In the genomic region with DNA sequence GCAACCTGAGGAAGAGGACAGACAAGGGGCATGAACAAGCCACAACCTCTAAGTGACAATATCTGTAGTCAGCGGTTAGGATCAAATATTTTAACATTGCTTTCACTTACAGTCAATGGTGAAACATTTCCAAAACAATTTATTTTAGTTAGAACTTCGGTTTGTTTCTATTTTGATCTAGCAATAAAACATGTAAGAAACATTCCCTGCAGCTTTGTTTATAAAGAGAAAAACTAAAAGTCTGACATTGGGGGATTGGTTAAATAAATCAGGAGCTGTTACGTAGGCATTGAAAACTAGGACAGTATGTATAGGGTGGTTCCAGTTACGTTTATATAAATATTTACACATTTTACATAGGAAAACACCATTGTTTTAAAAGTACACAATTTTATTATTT, we compare ENCODE assay signal across 14 cellular contexts. TPM values are rescaled to one million over a fixed set of nuclear protein-coding genes. Genes with fewer than 3 reads are reported as not detected.
DNase-seq lines count a peak whose midpoint lies in the region; ATAC-seq and TF ChIP-seq lines count a peak whose summit lies in the region.
"Had no signal": no experiment of that assay in that cellular context is flagged by ENCODE, and none has a peak within 500 bp of the region (broad histone marks: within the 10 kb centered on the region; RNA-seq: fewer than 3 reads in every experiment).

No MANE protein-coding gene starts in this region.

- TF ChIP-seq POLR2A in IMR-90 (IDR thresholded peaks at IDR 0.05; ENCODE audit: low read depth, low read length) = no peak

- no peak overlapping the region for H2AFZ ChIP-seq in IMR-90 (replicated peaks; ENCODE audit: low read length, poor library complexity)

- H3K23ac ChIP-seq in IMR-90 (ENCODE audit: low read depth, low read length) = no peak overlapping the region

- peaks cover 7% of the 10 kb centered on the region; the same call in 1 of the 2 replicates for H3K9me1 ChIP-seq in IMR-90 (ENCODE audit: insufficient read depth, low read length)

- peaks cover 37% of the 10 kb centered on the region for H4K20me1 ChIP-seq in IMR-90 (ENCODE audit: insufficient read depth, low read length)

- H2BK20ac ChIP-seq in IMR-90 (ENCODE audit: low read depth, low read length) = no peak overlapping the region

- TF ChIP-seq RAD21 in IMR-90 (IDR thresholded peaks at IDR 0.05; ENCODE audit: low read length) = no peak

- no peak overlapping the region for H2AK5ac ChIP-seq in IMR-90 (ENCODE audit: low read depth, low read length)

- H3K36me3 ChIP-seq in IMR-90 (ENCODE audit: control insufficient read depth, insufficient read depth, low read length) = no peaks in the 10 kb centered on the region
- H3K36me3 ChIP-seq: heart right ventricle had no signal

- H3K36me3 Mint-ChIP-seq in activated naive CD8-positive, alpha-beta T cell treated with anti-CD3 and anti-CD28 coated beads, Interleukin-2, amount 50 U/mL, for 24 hours (ENCODE audit: low read depth) = peaks cover 37% of the 10 kb centered on the region
- no peaks in the 10 kb centered on the region for H3K36me3 Mint-ChIP-seq in natural killer cell

- H3K27ac Mint-ChIP-seq in activated naive CD8-positive, alpha-beta T cell treated with anti-CD3 and anti-CD28 coated beads, Interleukin-2, amount 50 U/mL, for 24 hours = peak overlapping the region; percentile 77
- peak overlapping the region; percentile 58 to 89 for H3K27ac Mint-ChIP-seq in natural killer cell

- intact Hi-C loops in IMR-90 (cut with micrococcal nuclease) (loop anchor here (10.0 kb wide), 1 partner anchor 279 kb away; no protein-coding TSS in a partner anchor), natural killer cell (cut with micrococcal nuclease) (no loop called here)

- peaks cover 66% of the 10 kb centered on the region for H3K4me1 Mint-ChIP-seq in activated naive CD8-positive, alpha-beta T cell treated with anti-CD3 and anti-CD28 coated beads, Interleukin-2, amount 50 U/mL, for 24 hours
- peaks cover 63 to 64% of the 10 kb centered on the region in 2 donors for H3K4me1 Mint-ChIP-seq in natural killer cell

- no peaks in the 10 kb centered on the region for H3K9me3 ChIP-seq in IMR-90 (ENCODE audit: control insufficient read depth, insufficient read depth, low read length)
- H3K9me3 ChIP-seq: Caco-2, heart right ventricle had no signal

- H3K4me3 Mint-ChIP-seq in activated naive CD8-positive, alpha-beta T cell treated with anti-CD3 and anti-CD28 coated beads, Interleukin-2, amount 50 U/mL, for 24 hours = peak overlapping the region; percentile 95
- peak overlapping the region; percentile 49 for H3K4me3 Mint-ChIP-seq in natural killer cell

- no peak overlapping the region for H3K9ac ChIP-seq in IMR-90 (ENCODE audit: low read depth, low read length)

- BruUV-seq in IMR-90 (replicated peaks; lab: Mats Ljungman, UMichigan) = no TSS peak

- peaks cover 4% of the 10 kb centered on the region for H3K9me3 Mint-ChIP-seq in activated naive CD8-positive, alpha-beta T cell treated with anti-CD3 and anti-CD28 coated beads, Interleukin-2, amount 50 U/mL, for 24 hours
- H3K9me3 Mint-ChIP-seq in natural killer cell = no peaks in the 10 kb centered on the region

- no peak overlapping the region for H4K5ac ChIP-seq in IMR-90 (ENCODE audit: low read depth, low read length)

- H2BK120ac ChIP-seq in IMR-90 (ENCODE audit: low read depth, low read length) = no peak overlapping the region

- no CpG with 5 or more reads among the region's 4 CpGs for WGBS in IMR-90 (ENCODE audit: extremely low coverage in 2 of 2, insufficient read length in 1 of 2), 2 experiments

- no peak overlapping the region for H4K8ac ChIP-seq in IMR-90 (ENCODE audit: low read depth in 2 of 2, low read length in 2 of 2)

- H3K27ac ChIP-seq in IMR-90 (ENCODE audit: insufficient read depth, low read length) = no peak overlapping the region
- H3K27ac ChIP-seq: heart right ventricle, RWPE1 had no signal

- H3K27me3 ChIP-seq in IMR-90 (ENCODE audit: control insufficient read depth, insufficient read depth, low read length) = no peaks in the 10 kb centered on the region
- H3K27me3 ChIP-seq: heart right ventricle had no signal

- H3K79me1 ChIP-seq in IMR-90 (ENCODE audit: low read depth in 1 of 2, low read length in 2 of 2) = peaks cover 11 to 43% of the 10 kb centered on the region in 2 experiments; a peak in 3 of 4 replicates

- in situ Hi-C loops in IMR-90 (cut with MboI; ENCODE audit: low sequenced_read_pairs) = no loop called here

- TF ChIP-seq CTCF in AG10803 (conservative IDR thresholded peaks at IDR 0.05; ENCODE audit: low read length) (no peak), IMR-90 (conservative IDR thresholded peaks at IDR 0.05; ENCODE audit: low read depth, low read length) (no peak), natural killer cell (IDR thresholded peaks at IDR 0.05) (no peak), GM20000 (IDR thresholded peaks at IDR 0.05; ENCODE audit: extremely low read depth, missing control alignments) (no peak)

- no peak overlapping the region for H3K18ac ChIP-seq in IMR-90 (ENCODE audit: low read depth, low read length)

- ATAC-seq in IMR-90 (ENCODE audit: low read depth) (peak; percentile 3; the same call in 1 of the 2 replicates), natural killer cell (no peak), HG02981 (IDR thresholded peaks at IDR 0.05; ENCODE audit: unreplicated experiment) (no peak), GM18909 (IDR thresholded peaks at IDR 0.05; ENCODE audit: poor library complexity, unreplicated experiment) (no peak)
- ATAC-seq in activated naive CD8-positive, alpha-beta T cell treated with anti-CD3 and anti-CD28 coated beads, Interleukin-2, amount 50 U/mL, for 24 hours = no peak
- ATAC-seq: heart right ventricle had no signal

- H2BK5ac ChIP-seq in IMR-90 (ENCODE audit: low read depth, low read length, poor library complexity, severe bottlenecking) = peak overlapping the region; percentile 49

- CTCF ChIA-PET in IMR-90 (lab: Yijun Ruan, JAX) = interaction anchor here (0.6 to 2.6 kb wide), 2 partner anchors 22 to 212 kb away, joined by 4 to 8 read pairs; no protein-coding TSS in a partner anchor

- no peak overlapping the region for H3K56ac ChIP-seq in IMR-90 (ENCODE audit: extremely low read depth, insufficient read depth, low read length)

- dilution Hi-C loops in IMR-90 (cut with HindIII; ENCODE audit: low sequenced_read_pairs, unreplicated experiment) = no loop called here

- H3K27me3 Mint-ChIP-seq in activated naive CD8-positive, alpha-beta T cell treated with anti-CD3 and anti-CD28 coated beads, Interleukin-2, amount 50 U/mL, for 24 hours = no peaks in the 10 kb centered on the region
- no peaks in the 10 kb centered on the region for H3K27me3 Mint-ChIP-seq in natural killer cell (ENCODE audit: low read depth in 2 of 2)

- POLR2A ChIA-PET in IMR-90 (lab: Charles Lee; ENCODE audit: unreplicated experiment) = interaction anchor here (0.6 kb wide), 1 partner anchor 1369 kb away, joined by 3 read pairs; no protein-coding TSS in a partner anchor

- H2BK15ac ChIP-seq in IMR-90 (ENCODE audit: low read depth, low read length) = no peak overlapping the region

- H3K4me3 ChIP-seq in AG10803 (ENCODE audit: low read length) (peak overlapping the region; percentile 29), IMR-90 (ENCODE audit: insufficient read depth, low read depth, low read length) (no peak overlapping the region; the same call in 1 of the 2 replicates)
- H3K4me3 ChIP-seq: heart right ventricle, lung had no signal

- H3K14ac ChIP-seq in IMR-90 (replicated peaks; ENCODE audit: low read depth, low read length) = no peak overlapping the region

- no peak overlapping the region for H2AK9ac ChIP-seq in IMR-90 (replicated peaks; ENCODE audit: low read depth, low read length, poor library complexity)

- peaks cover 8% of the 10 kb centered on the region for H3K4me1 ChIP-seq in IMR-90 (ENCODE audit: control insufficient read depth, insufficient read depth, low read length)

- peak overlapping the region; percentile 84; the same call in 1 of the 2 replicates for H3K4me2 ChIP-seq in IMR-90 (ENCODE audit: low read depth, low read length)

- DNase-seq in AG10803 (ENCODE audit: low read depth) (no peak), IMR-90 (peak; percentile 24), natural killer cell (no peak), GM20000 (ENCODE audit: low spot score) (no peak), NOMO-1 (lab: John Stamatoyannopoulos, UW; ENCODE audit: unreplicated experiment in 2 of 2) (no peak)
- no peak for DNase-seq in activated naive CD8-positive, alpha-beta T cell treated with anti-CD3 and anti-CD28 coated beads, Interleukin-2, amount 50 U/mL, for 24 hours
- DNase-seq: amygdala, Caco-2, heart right ventricle, NCI-H2171 treated with DMSO at 0.1 percent for 48 hours had no signal

- H4K91ac ChIP-seq in IMR-90 (ENCODE audit: insufficient read depth, low read depth, low read length) = no peak overlapping the region

- no peak overlapping the region for H3K4ac ChIP-seq in IMR-90 (ENCODE audit: low read depth, low read length)

TF ChIP-seq in IMR-90, 13 proteins besides CTCF, POLR2A, EP300 and RAD21 (continues in another document):
- TF ChIP-seq, protein P1, sequence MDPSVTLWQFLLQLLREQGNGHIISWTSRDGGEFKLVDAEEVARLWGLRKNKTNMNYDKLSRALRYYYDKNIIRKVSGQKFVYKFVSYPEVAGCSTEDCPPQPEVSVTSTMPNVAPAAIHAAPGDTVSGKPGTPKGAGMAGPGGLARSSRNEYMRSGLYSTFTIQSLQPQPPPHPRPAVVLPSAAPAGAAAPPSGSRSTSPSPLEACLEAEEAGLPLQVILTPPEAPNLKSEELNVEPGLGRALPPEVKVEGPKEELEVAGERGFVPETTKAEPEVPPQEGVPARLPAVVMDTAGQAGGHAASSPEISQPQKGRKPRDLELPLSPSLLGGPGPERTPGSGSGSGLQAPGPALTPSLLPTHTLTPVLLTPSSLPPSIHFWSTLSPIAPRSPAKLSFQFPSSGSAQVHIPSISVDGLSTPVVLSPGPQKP (IDR thresholded peaks at IDR 0.05; ENCODE audit: borderline replicate concordance, low read depth, low read length) = no peak
- TF ChIP-seq BHLHE40 (IDR thresholded peaks at IDR 0.05; ENCODE audit: low read depth, low read length) (no peak), MAZ (IDR thresholded peaks at IDR 0.05; ENCODE audit: borderline replicate concordance, low read depth, low read length) (no peak), RCOR1 (IDR thresholded peaks at IDR 0.05; ENCODE audit: insufficient replicate concordance, low read length) (no peak), CEBPB (IDR thresholded peaks at IDR 0.05; ENCODE audit: low read depth, low read length) (no peak)
- TF ChIP-seq, protein P2, sequence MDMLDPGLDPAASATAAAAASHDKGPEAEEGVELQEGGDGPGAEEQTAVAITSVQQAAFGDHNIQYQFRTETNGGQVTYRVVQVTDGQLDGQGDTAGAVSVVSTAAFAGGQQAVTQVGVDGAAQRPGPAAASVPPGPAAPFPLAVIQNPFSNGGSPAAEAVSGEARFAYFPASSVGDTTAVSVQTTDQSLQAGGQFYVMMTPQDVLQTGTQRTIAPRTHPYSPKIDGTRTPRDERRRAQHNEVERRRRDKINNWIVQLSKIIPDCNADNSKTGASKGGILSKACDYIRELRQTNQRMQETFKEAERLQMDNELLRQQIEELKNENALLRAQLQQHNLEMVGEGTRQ (IDR thresholded peaks at IDR 0.05; ENCODE audit: low read depth, low read length) = no peak

RNA-seq across cellular contexts. Expression of gene URI1, which starts 3.4 kb away (rescaled TPM):
- total RNA-seq in IMR-90 (2012; rRNA removed) (43.2 and 95.8 TPM in 2 replicates), natural killer cell (10 to 100 TPM; 66.8 to 72.8 (median 68.4) TPM)
- polyA plus RNA-seq in IMR-90 (2012; rRNA removed) = 39.0 and 45.3 TPM in 2 replicates
- 4.1 and 11.6 TPM in 2 replicates for polyA plus RNA-seq in IMR-90 (2012; cell fraction: cytosol; rRNA removed)
- 2.4 and 34.6 TPM in 2 replicates for polyA plus RNA-seq in IMR-90 (2012; cell fraction: nucleus; rRNA removed; ENCODE audit: low replicate concordance)
